ENCODE assay signal across 1 cellular context in genomic region chr1:24101796-24102580, GRCh38.
TF ChIP-seq lines count a peak whose summit lies in the region.

No MANE protein-coding gene starts in this region.

TF ChIP-seq in SK-N-SH treated with all-trans-retinoic acid at 6 μM for 48 hours, 23 proteins besides CTCF, POLR2A, EP300 and RAD21 (continued from another document):
- TF ChIP-seq PATZ1 (CRISPR knock-in tag; IDR thresholded peaks at IDR 0.05; ENCODE audit: borderline replicate concordance) (no peak), ZNF565 (CRISPR knock-in tag; conservative IDR thresholded peaks at IDR 0.05; ENCODE audit: low read depth) (no peak), ESRRG (CRISPR knock-in tag; IDR thresholded peaks at IDR 0.05) (no peak), ZNF8 (CRISPR knock-in tag; IDR thresholded peaks at IDR 0.05) (no peak), CREB5 (CRISPR knock-in tag; IDR thresholded peaks at IDR 0.05; ENCODE audit: low read depth) (no peak), PPARA (CRISPR knock-in tag; IDR thresholded peaks at IDR 0.05; ENCODE audit: borderline replicate concordance) (no peak), ZFP3 (CRISPR knock-in tag; IDR thresholded peaks at IDR 0.05) (no peak)
